20 cellular contexts compared by ENCODE assay signal in the genomic region with DNA sequence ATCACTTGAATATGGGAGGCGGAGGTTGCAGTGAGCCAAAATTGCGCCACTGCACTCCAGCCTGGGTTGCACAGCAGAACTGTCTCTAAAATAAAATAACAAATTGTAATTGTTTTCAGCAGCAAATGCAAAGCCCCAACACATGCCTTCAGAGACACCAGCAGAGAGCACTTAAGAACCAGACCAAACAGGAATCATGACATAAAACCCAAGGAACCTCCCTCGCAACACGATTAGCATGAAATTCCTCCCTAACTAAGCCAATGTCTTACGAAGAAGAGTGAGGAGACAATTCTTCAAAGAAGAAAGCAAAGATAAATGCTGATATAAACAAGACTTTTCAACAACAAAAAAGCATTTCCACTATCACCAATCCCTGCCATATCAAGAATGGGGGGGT.
"Had no signal": no experiment of that assay in that cellular context is flagged by ENCODE, and none has a peak within 500 bp of the region (broad histone marks: within the 10 kb centered on the region; RNA-seq: fewer than 3 reads in every experiment).

No MANE protein-coding gene starts in this region.

- H3K27ac ChIP-seq: body of pancreas, cardiac muscle cell, heart right ventricle, left ventricle myocardium inferior, prostate gland, thoracic aorta, upper lobe of left lung had no signal

- ATAC-seq: activated naive CD8-positive, alpha-beta T cell treated with anti-CD3 and anti-CD28 coated beads, Interleukin-2, amount 50 U/mL, for 24 hours; body of pancreas; heart right ventricle; natural killer cell; T-cell had no signal

- DNase-seq: activated effector memory CD4-positive, alpha-beta T cell treated with anti-CD3 and anti-CD28 coated beads, Interleukin-2, amount 50 U/mL, for 16 hours; activated naive CD4-positive, alpha-beta T cell treated with anti-CD3 and anti-CD28 coated beads, Interleukin-2, amount 50 U/mL, for 16 hours; activated naive CD8-positive, alpha-beta T cell treated with anti-CD3 and anti-CD28 coated beads, Interleukin-2, amount 50 U/mL, for 24 hours; anterior cingulate cortex; body of pancreas; cortex of kidney; erythroblast; foreskin fibroblast; heart right ventricle; left ventricle myocardium inferior; midbrain; natural killer cell; stimulated activated CD4-positive, alpha-beta T cell treated with anti-CD3 and anti-CD28 coated beads, Interleukin-2, amount 100 ng/mL, for 48 hours; stimulated activated CD8-positive, alpha-beta memory T cell treated with anti-CD3 and anti-CD28 coated beads, Interleukin-4, amount 100 ng/mL, for 48 hours; stimulated activated naive CD4-positive, alpha-beta T cell; T-cell; upper lobe of left lung had no signal

- H3K27ac Mint-ChIP-seq: activated naive CD8-positive, alpha-beta T cell treated with anti-CD3 and anti-CD28 coated beads, Interleukin-2, amount 50 U/mL, for 24 hours; T-cell had no signal

- H3K27me3 ChIP-seq: body of pancreas, cardiac muscle cell, heart right ventricle, upper lobe of left lung had no signal

- H3K36me3 ChIP-seq: prostate gland had no signal

- H3K4me1 ChIP-seq: body of pancreas, heart right ventricle, left ventricle myocardium inferior, prostate gland, upper lobe of left lung had no signal

- H3K9me3 Mint-ChIP-seq: activated naive CD8-positive, alpha-beta T cell treated with anti-CD3 and anti-CD28 coated beads, Interleukin-2, amount 50 U/mL, for 24 hours; natural killer cell; T-cell had no signal

- H3K4me3 Mint-ChIP-seq: activated naive CD8-positive, alpha-beta T cell treated with anti-CD3 and anti-CD28 coated beads, Interleukin-2, amount 50 U/mL, for 24 hours; natural killer cell; T-cell had no signal

- H3K9me3 ChIP-seq: body of pancreas, heart right ventricle, left ventricle myocardium inferior, prostate gland, thoracic aorta, upper lobe of left lung had no signal

- H3K4me3 ChIP-seq: body of pancreas, cardiac muscle cell, heart right ventricle, left ventricle myocardium inferior, prostate gland, thoracic aorta, upper lobe of left lung had no signal

- H3K27me3 Mint-ChIP-seq: activated naive CD8-positive, alpha-beta T cell treated with anti-CD3 and anti-CD28 coated beads, Interleukin-2, amount 50 U/mL, for 24 hours; T-cell had no signal
